8 cellular contexts compared by ENCODE assay signal in the genomic region with DNA sequence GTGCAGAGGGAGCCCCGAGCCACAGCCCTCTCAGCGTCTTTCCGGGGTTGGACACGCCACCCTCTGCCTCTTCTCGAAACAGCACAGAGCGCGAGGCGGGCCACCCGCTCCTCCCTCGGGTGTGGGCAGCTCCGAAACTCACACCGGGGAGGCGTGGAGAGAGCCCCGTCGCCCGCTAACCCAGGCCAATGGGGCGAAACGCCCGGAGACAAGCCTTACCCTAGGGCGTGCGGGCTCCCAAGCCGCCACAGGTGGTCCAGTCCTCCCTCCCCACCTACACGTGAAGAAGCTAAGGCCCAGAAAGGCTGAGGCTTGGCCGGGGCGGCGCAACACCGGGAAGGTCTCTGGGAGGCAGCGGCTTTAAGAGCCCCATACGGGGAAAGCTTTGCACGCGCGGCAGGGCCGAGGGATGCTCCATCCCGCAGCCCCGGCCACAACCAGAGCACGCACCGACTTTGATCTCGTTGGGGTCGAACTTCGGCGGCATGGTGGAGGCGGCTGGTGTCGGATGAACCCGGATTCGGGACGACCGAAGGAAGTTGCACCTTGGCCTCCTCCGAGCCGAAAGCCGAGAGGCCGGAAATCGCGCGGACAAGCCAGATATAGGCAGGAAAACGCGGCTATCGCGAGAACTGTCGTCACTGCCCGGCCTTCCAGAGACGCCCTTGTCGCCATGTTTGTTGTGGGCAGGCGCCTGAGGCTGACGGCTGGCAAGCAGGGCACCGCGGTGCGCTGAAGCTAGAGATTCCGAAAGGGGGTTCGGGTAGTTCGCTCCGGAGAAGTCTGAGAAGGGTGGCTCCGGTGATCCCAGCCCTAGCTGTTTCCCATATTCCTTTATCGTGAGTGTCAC. TPM values are rescaled to one million over a fixed set of nuclear protein-coding genes. Genes with fewer than 3 reads are reported as not detected.
DNase-seq lines count a peak whose midpoint lies in the region; ATAC-seq and TF ChIP-seq lines count a peak whose summit lies in the region.

Gene LRSAM1 (plus strand): TSS at position 680 of the 850 bp plus-strand sequence. CDS start 3,018 bp downstream, outside the sequence.
Gene RPL12 (minus strand): TSS at position 576 of the 850 bp plus-strand sequence. CDS start 89 bp downstream, at position 487.

- peaks cover 46% of the 10 kb centered on the region for H3K79me2 ChIP-seq in PC-3 (ENCODE audit: low read length)

- H3K9ac ChIP-seq in PC-3 (ENCODE audit: low read length), result peak within 1 kb of the TSS; percentile 98

- peak within 1 kb of the TSS; percentile 88 for H2AFZ ChIP-seq in PC-3 (ENCODE audit: low read length)

- peak within 1 kb of the TSS; percentile 99 for H3K4me2 ChIP-seq in PC-3 (ENCODE audit: low read length)

- peaks cover 7% of the 10 kb centered on the region for H3F3A ChIP-seq in PC-3 (ENCODE audit: low read length, unreplicated experiment)

- H3K36me3 ChIP-seq in PC-3 (ENCODE audit: low read depth, low read length), result peaks cover 42% of the 10 kb centered on the region

- POLR2A ChIA-PET in PC-3 (lab: Charles Lee; ENCODE audit: unreplicated experiment), result interaction anchor here (0.6 to 1.0 kb wide), 2 partner anchors 27 to 55 kb away, joined by 3 read pairs; partner anchors contain the start of gene ZNF79

- intact Hi-C loops in PC-3 (cut with micrococcal nuclease), result loop anchor here (1.0 kb wide), 1 partner anchor 27 kb away; the partner anchor contains the start of gene ZNF79

- CTCF ChIA-PET in PC-3 (lab: Charles Lee), result interaction anchor here (0.6 kb wide), 1 partner anchor 63 kb away, joined by 3 read pairs; no protein-coding TSS in a partner anchor

- TF ChIP-seq CTCF in PC-3 (conservative IDR thresholded peaks at IDR 0.05; ENCODE audit: low read depth, low read length), result no peak

- H4K20me1 ChIP-seq in PC-3 (ENCODE audit: low read length), result peaks cover 49% of the 10 kb centered on the region

- H3K4me3 ChIP-seq in Jurkat, Clone E6-1 (ENCODE audit: low read length), result peak within 1 kb of the TSS; percentile 92
- H3K4me3 ChIP-seq in PC-3 (ENCODE audit: low read length), result peak within 1 kb of the TSS; percentile 84

- H3K4me1 ChIP-seq in PC-3 (ENCODE audit: insufficient read depth, low read length), result peaks cover 13% of the 10 kb centered on the region

- ATAC-seq in GM21576 (IDR thresholded peaks at IDR 0.05; ENCODE audit: unreplicated experiment) (peak; percentile 60), PC-3 (peak; percentile 58)

- H3K9me2 ChIP-seq in PC-3 (replicated peaks; ENCODE audit: low read length), result no peaks in the 10 kb centered on the region

- H3K27ac ChIP-seq in PC-3 (ENCODE audit: low read length) (peak within 1 kb of the TSS; percentile 78), epithelial cell of prostate (peak within 1 kb of the TSS; percentile 96)

- BruUV-seq in PC-3 (replicated peaks; lab: Mats Ljungman, UMichigan), result TSS peak; percentile 47

- no peaks in the 10 kb centered on the region for H3K9me3 ChIP-seq in PC-3 (ENCODE audit: low read length)

- DNase-seq in DMS153 (lab: John Stamatoyannopoulos, UW) (peak; percentile 87), PC-3 (peak; percentile 91), activated T-cell treated with anti-CD3 and anti-CD28 coated beads for 48 hours (ENCODE audit: low read depth) (peak; percentile 94), epithelial cell of prostate (ENCODE audit: low read depth, low spot score) (peak; percentile 85), mucosa of gallbladder (ENCODE audit: low spot score) (peak; percentile 98)
- peak; percentile 94 for DNase-seq in Jurkat, Clone E6-1 (ENCODE audit: low read depth, low spot score)
- DNase-seq in stimulated activated CD8-positive, alpha-beta memory T cell treated with anti-CD3 and anti-CD28 coated beads, Interleukin-4, amount 100 ng/mL, for 24 hours (ENCODE audit: low read depth), result peak; percentile 94

- H3K27me3 ChIP-seq in PC-3 (ENCODE audit: low read length), result no peaks in the 10 kb centered on the region

RNA-seq across cellular contexts. Expression of gene LRSAM1, which starts in this region (rescaled TPM):
- polyA plus RNA-seq in Jurkat, Clone E6-1 (2012; ENCODE audit: insufficient read depth, insufficient read length), result 15.6 TPM
- total RNA-seq in PC-3 (2014; rRNA removed), result 9.6 and 11.1 TPM in 2 replicates
- total RNA-seq in mucosa of gallbladder, result 30.1 TPM

RNA-seq across cellular contexts. Expression of gene RPL12, which starts in this region (rescaled TPM):
- 1,946 TPM for polyA plus RNA-seq in Jurkat, Clone E6-1 (2012; ENCODE audit: insufficient read depth, insufficient read length)
- total RNA-seq in PC-3 (2014; rRNA removed) (1,109 and 1,417 TPM in 2 replicates), mucosa of gallbladder (764 TPM)

Comparison
In these comparisons a context has a peak if more than half of its experiments do, and no peak if none do; other contexts are left out.
1. Peak in every context shown above with its lines: DNase-seq, ATAC-seq, H3K4me3 ChIP-seq and H3K27ac ChIP-seq.